8 cellular contexts compared by ENCODE assay signal in genomic region chr17:41918392-41919164, GRCh38. TPM values are rescaled to one million over a fixed set of nuclear protein-coding genes. Genes with fewer than 3 reads are reported as not detected.
DNase-seq lines count a peak whose midpoint lies in the region; ATAC-seq and TF ChIP-seq lines count a peak whose summit lies in the region.

Gene ACLY, minus strand, starts transcription at chr17:41918951. Its CDS starts 5,078 bp downstream, at chr17:41913873.

- no peaks in the 10 kb centered on the region for H3K27me3 ChIP-seq in right cardiac atrium (ENCODE audit: control insufficient read depth, insufficient read depth)
- no peaks in the 10 kb centered on the region for H3K27me3 ChIP-seq in vagina

- no peaks in the 10 kb centered on the region for H3K9me3 ChIP-seq in right cardiac atrium (ENCODE audit: control insufficient read depth, low read length)
- no peaks in the 10 kb centered on the region for H3K9me3 ChIP-seq in vagina

- TF ChIP-seq POLR2A in vagina (IDR thresholded peaks at IDR 0.05): peak in 1 of 2 donors; percentile 85

- TF ChIP-seq CTCF in GM13976 (IDR thresholded peaks at IDR 0.05; ENCODE audit: borderline replicate concordance, control extremely low read depth, extremely low read depth, insufficient read depth, missing control alignments): no peak
- TF ChIP-seq CTCF in vagina (IDR thresholded peaks at IDR 0.05): no peak

- intact Hi-C loops in T-helper 2 cell treated with Interferon-gamma antibody and Interleukin-4, amounts not matched to agents 100 ng/mL and 5 ng/mL, for 36 hours (cut with micrococcal nuclease): loop anchor here (1.0 to 5.0 kb wide), 5 partner anchors 12 to 107 kb away; partner anchors contain the start of genes CNP, DNAJC7, KLHL11 and ODAD4
- intact Hi-C loops in right cardiac atrium (cut with DNase I): no loop called here
- intact Hi-C loops in vagina (cut with DNase I): no loop called here

- no peaks in the 10 kb centered on the region for H3K36me3 ChIP-seq in vagina

- H3K27ac ChIP-seq in right cardiac atrium (ENCODE audit: low read length): peak within 1 kb of the TSS; percentile 69
- H3K27ac ChIP-seq in vagina: peak within 1 kb of the TSS; percentile 89

- H3K4me1 ChIP-seq in right cardiac atrium (ENCODE audit: control insufficient read depth, insufficient read depth, low read length) (peaks cover 8% of the 10 kb centered on the region), vagina (peaks cover 36% of the 10 kb centered on the region)

- in situ Hi-C loops in GM13976 (cut with MboI; ENCODE audit: low sequenced_read_pairs, unreplicated experiment): no loop called here

- WGBS in right cardiac atrium: under 1% methylated on average over 73 of the region's 73 CpGs

- H3K4me3 ChIP-seq in right cardiac atrium (ENCODE audit: low read length) (peak within 1 kb of the TSS; percentile 59), vagina (peak within 1 kb of the TSS; percentile 77 to 85)

- ATAC-seq in HG02870 (IDR thresholded peaks at IDR 0.05; ENCODE audit: unreplicated experiment) (peak; percentile 89), right cardiac atrium (peak; percentile 98)

- DNase-seq in GM13976 (ENCODE audit: low spot score): peak; percentile 100
- DNase-seq in NCI-H1694 (lab: John Stamatoyannopoulos, UW): peak; percentile 97
- DNase-seq in anterior cingulate cortex (lab: John Stamatoyannopoulos, UW): peak; percentile 23 to 98 (median 96)
- peak; percentile 97 to 99 (median 99) for DNase-seq in right cardiac atrium
- DNase-seq in putamen (ENCODE audit: low spot score): peak; percentile 98
- peak in 1 of 2 donors; percentile 97 for DNase-seq in vagina (ENCODE audit: extremely low spot score in 2 of 2)

RNA-seq across cellular contexts. Expression of gene ACLY, which starts in this region (rescaled TPM):
- 182 and 188 TPM in 2 replicates for total RNA-seq in T-helper 2 cell treated with Interferon-gamma antibody and Interleukin-4, amounts not matched to agents 100 ng/mL and 5 ng/mL, for 36 hours
- total RNA-seq in right cardiac atrium (10 to 100 TPM; 24.7 to 50.8 (median 38.4) TPM), vagina (74.9 TPM)
- polyA plus RNA-seq in right cardiac atrium: 23.0 TPM
